Comparison of ENCODE assay signal across 26 cellular contexts in genomic region chr10:34931216-34931615, GRCh38.
"Had no signal": no experiment of that assay in that cellular context is flagged by ENCODE, and none has a peak within 500 bp of the region (broad histone marks: within the 10 kb centered on the region; RNA-seq: fewer than 3 reads in every experiment).

No MANE protein-coding gene starts in this region.

- H3K36me3 ChIP-seq: gastrocnemius medialis, ovary, thoracic aorta, vagina had no signal

- FAIRE-seq: kidney, TTC549 had no signal

- H3K27me3 ChIP-seq: gastrocnemius medialis, hepatocyte, ovary, vagina had no signal

- H3K9me3 ChIP-seq: gastrocnemius medialis, ovary, thoracic aorta, vagina had no signal

- ATAC-seq: activated T-cell treated with anti-CD3 and anti-CD28 coated beads, Interleukin-2, amount 50 U/mL, for 72 hours; effector memory CD8-positive, alpha-beta T cell; gastrocnemius medialis; left colon; sciatic nerve; stimulated activated effector memory CD8-positive, alpha-beta T cell treated with anti-CD3 and anti-CD28 coated beads, Interleukin-12 subunit alpha, Interleukin-12 subunit beta, amount 100 ng/mL, for 72 hours had no signal

- H3K27ac ChIP-seq: gastrocnemius medialis, hepatocyte, ovary, thoracic aorta, vagina, VCaP had no signal

- H3K4me2 ChIP-seq: hepatocyte had no signal

- H3K79me2 ChIP-seq: hepatocyte had no signal

- DNase-seq: activated CD4-positive, alpha-beta T cell treated with anti-CD3 and anti-CD28 coated beads for 4 hours; activated CD4-positive, alpha-beta T cell treated with anti-CD3 and anti-CD28 coated beads, Interleukin-2, amount 50 U/mL, for 4 hours; activated naive CD4-positive, alpha-beta T cell; activated T-cell treated with anti-CD3 and anti-CD28 coated beads for 4 hours; activated T-cell treated with anti-CD3 and anti-CD28 coated beads, Interleukin-2, amount 50 U/mL, for 72 hours; aorta; caudate nucleus; cortex of kidney; effector memory CD8-positive, alpha-beta T cell; erythroblast; gastrocnemius medialis; glutamatergic neuron; kidney; left colon; naive B cell; ovary; stimulated activated CD4-positive, alpha-beta T cell treated with anti-CD3 and anti-CD28 coated beads, Interleukin-12 subunit alpha, Interleukin-12 subunit beta, amount 100 ng/mL, for 4 hours; stimulated activated CD4-positive, alpha-beta T cell treated with anti-CD3 and anti-CD28 coated beads, Interleukin-4, amount 100 ng/mL, for 1 hour had no signal

- H3K4me3 ChIP-seq: gastrocnemius medialis, hepatocyte, ovary, skin epidermis, thoracic aorta, vagina had no signal

- H2AFZ ChIP-seq: hepatocyte had no signal
